In the genomic region with DNA sequence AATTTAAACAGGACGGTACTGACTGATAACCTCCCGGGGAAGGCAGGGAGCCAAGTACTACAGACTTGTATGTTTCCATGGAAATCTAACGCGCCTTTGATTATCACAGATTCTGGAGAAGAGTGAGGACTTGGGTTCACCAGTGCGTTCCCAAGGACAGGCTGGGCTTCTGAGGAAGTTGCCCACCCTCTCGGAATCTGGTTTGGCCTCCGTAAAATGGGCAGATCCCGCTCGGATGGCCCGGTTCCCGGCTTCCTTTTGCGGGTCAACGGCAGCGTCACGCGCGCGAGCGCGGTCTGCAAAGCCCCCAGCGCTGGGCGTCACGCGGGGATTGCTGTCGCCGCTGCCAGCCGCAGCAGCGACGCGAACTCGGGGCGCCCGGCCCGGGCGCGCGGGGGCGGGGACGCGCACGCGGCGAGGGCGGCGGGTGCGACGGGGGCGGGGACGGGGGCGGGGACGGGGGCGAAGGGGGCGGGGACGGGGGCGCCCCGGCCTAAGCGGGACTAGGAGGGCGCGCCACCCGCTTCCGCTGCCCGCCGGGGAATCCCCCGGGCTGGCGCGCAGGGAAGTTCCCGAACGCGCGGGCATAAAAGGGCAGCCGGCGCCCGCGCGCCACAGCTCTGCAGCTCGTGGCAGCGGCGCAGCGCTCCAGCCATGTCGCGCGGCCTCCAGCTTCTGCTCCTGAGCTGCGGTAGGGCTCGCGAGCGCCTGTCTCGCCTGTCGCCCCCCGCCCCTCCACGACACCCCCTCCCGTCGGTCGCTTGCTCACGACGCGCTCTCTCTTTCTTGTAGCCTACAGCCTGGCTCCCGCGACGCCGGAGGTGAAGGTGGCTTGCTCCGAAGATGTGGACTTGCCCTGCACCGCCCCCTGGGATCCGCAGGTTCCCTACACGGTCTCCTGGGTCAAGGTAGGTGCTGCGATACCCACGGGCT, we compare ENCODE assay signal across 8 cellular contexts. TPM values are rescaled to one million over a fixed set of nuclear protein-coding genes. Genes with fewer than 3 reads are reported as not detected.
DNase-seq lines count a peak whose midpoint lies in the region; ATAC-seq and TF ChIP-seq lines count a peak whose summit lies in the region.

Gene CD83 (plus strand): TSS at position 615 of the 933 bp plus-strand sequence. CDS start 40 bp downstream, at position 655.

- no peaks in the 10 kb centered on the region for H3K79me2 ChIP-seq in fibroblast of lung (ENCODE audit: control insufficient read depth, insufficient read depth, low read length)

- peak within 1 kb of the TSS; percentile 59 for H3K9ac ChIP-seq in fibroblast of lung (ENCODE audit: insufficient read depth, low read length)

- no peaks in the 10 kb centered on the region for H3K9me3 ChIP-seq in fibroblast of lung (ENCODE audit: control insufficient read depth, insufficient read depth, low read depth, low read length)

- peak within 1 kb of the TSS; percentile 84 for H2AFZ ChIP-seq in fibroblast of lung (ENCODE audit: low read length)

- no peaks in the 10 kb centered on the region for H3K4me1 ChIP-seq in fibroblast of lung (ENCODE audit: control insufficient read depth, extremely low read depth, insufficient read depth, low read length)

- H3K4me2 ChIP-seq in fibroblast of lung (ENCODE audit: extremely low read depth, insufficient read depth, low read length): peak within 1 kb of the TSS; percentile 90

- H3K27me3 Mint-ChIP-seq in CD14-positive monocyte (ENCODE audit: low read depth in 3 of 3): peaks cover 1 to 13% (median 10%) of the 10 kb centered on the region in 3 donors
- no peaks in the 10 kb centered on the region for H3K27me3 Mint-ChIP-seq in activated T-cell treated with anti-CD3 and anti-CD28 coated beads, Interleukin-2, amount 50 U/mL, for 4 hours (ENCODE audit: low read depth)
- H3K27me3 Mint-ChIP-seq in natural killer cell treated with Interleukin-12 subunit alpha and Interleukin-12 subunit beta and Interleukin-15 and Interleukin-18, amount 100 ng/mL, for 72 hours: peaks cover 0 to under 1% of the 10 kb centered on the region in 2 donors
- no peaks in the 10 kb centered on the region for H3K27me3 Mint-ChIP-seq in stimulated activated naive CD8-positive, alpha-beta T cell treated with anti-CD3 and anti-CD28 coated beads, Interleukin-15, Interleukin-2, amounts not matched to agents 100 ng/mL and 50 ng/mL, for 24 hours

- intact Hi-C loops in CD14-positive monocyte (cut with micrococcal nuclease): no loop called here

- no peaks in the 10 kb centered on the region for H4K20me1 ChIP-seq in fibroblast of lung (ENCODE audit: control insufficient read depth, extremely low read depth, insufficient read depth, low read length)

- TF ChIP-seq POLR2A in GM19193 (IDR thresholded peaks at IDR 0.05; ENCODE audit: extremely low read depth, insufficient read depth, insufficient read length): peak; percentile 98

- no peaks in the 10 kb centered on the region for H3K36me3 ChIP-seq in fibroblast of lung (ENCODE audit: control insufficient read depth, insufficient read depth, low read length)

- H3K27me3 ChIP-seq in fibroblast of lung (ENCODE audit: control insufficient read depth, insufficient read depth, low read length): no peaks in the 10 kb centered on the region

- ATAC-seq in HG03457 (IDR thresholded peaks at IDR 0.05; ENCODE audit: unreplicated experiment): peak; percentile 44
- peak; percentile 89 to 95 for ATAC-seq in activated T-cell treated with anti-CD3 and anti-CD28 coated beads, Interleukin-2, amount 50 U/mL, for 4 hours
- ATAC-seq in natural killer cell treated with Interleukin-12 subunit alpha and Interleukin-12 subunit beta and Interleukin-15 and Interleukin-18, amount 100 ng/mL, for 72 hours: peak; percentile 94 to 95

- peak within 1 kb of the TSS; percentile 97 to 99 for H3K4me3 Mint-ChIP-seq in CD14-positive monocyte
- H3K4me3 Mint-ChIP-seq in activated T-cell treated with anti-CD3 and anti-CD28 coated beads, Interleukin-2, amount 50 U/mL, for 4 hours: peak within 1 kb of the TSS; percentile 91
- peak within 1 kb of the TSS; percentile 98 for H3K4me3 Mint-ChIP-seq in natural killer cell treated with Interleukin-12 subunit alpha and Interleukin-12 subunit beta and Interleukin-15 and Interleukin-18, amount 100 ng/mL, for 72 hours
- peak within 1 kb of the TSS; percentile 94 for H3K4me3 Mint-ChIP-seq in stimulated activated naive CD8-positive, alpha-beta T cell treated with anti-CD3 and anti-CD28 coated beads, Interleukin-15, Interleukin-2, amounts not matched to agents 100 ng/mL and 50 ng/mL, for 24 hours

- no peak for TF ChIP-seq CTCF in CD14-positive monocyte (IDR thresholded peaks at IDR 0.05)
- TF ChIP-seq CTCF in fibroblast of lung (conservative IDR thresholded peaks at IDR 0.05 in 1 of 2, IDR thresholded peaks at IDR 0.05 in 1 of 2; ENCODE audit: low read depth in 1 of 2, low read length in 2 of 2): no peak

- no peak within 1 kb of the TSS for H3K27ac ChIP-seq in fibroblast of lung (ENCODE audit: insufficient read depth, low read length)

- H3K4me1 Mint-ChIP-seq in CD14-positive monocyte: peaks cover 39% of the 10 kb centered on the region
- peaks cover 43% of the 10 kb centered on the region for H3K4me1 Mint-ChIP-seq in activated T-cell treated with anti-CD3 and anti-CD28 coated beads, Interleukin-2, amount 50 U/mL, for 4 hours (ENCODE audit: low read depth)
- peaks cover 32 to 41% of the 10 kb centered on the region in 2 donors for H3K4me1 Mint-ChIP-seq in natural killer cell treated with Interleukin-12 subunit alpha and Interleukin-12 subunit beta and Interleukin-15 and Interleukin-18, amount 100 ng/mL, for 72 hours (ENCODE audit: low read depth in 2 of 2)
- H3K4me1 Mint-ChIP-seq in stimulated activated naive CD8-positive, alpha-beta T cell treated with anti-CD3 and anti-CD28 coated beads, Interleukin-15, Interleukin-2, amounts not matched to agents 100 ng/mL and 50 ng/mL, for 24 hours (ENCODE audit: low read depth): peaks cover 49% of the 10 kb centered on the region

- peak within 1 kb of the TSS; percentile 93 to 96 (median 95) for H3K27ac Mint-ChIP-seq in CD14-positive monocyte
- peak within 1 kb of the TSS; percentile 91 to 94 for H3K27ac Mint-ChIP-seq in natural killer cell treated with Interleukin-12 subunit alpha and Interleukin-12 subunit beta and Interleukin-15 and Interleukin-18, amount 100 ng/mL, for 72 hours
- peak within 1 kb of the TSS; percentile 92 for H3K27ac Mint-ChIP-seq in stimulated activated naive CD8-positive, alpha-beta T cell treated with anti-CD3 and anti-CD28 coated beads, Interleukin-15, Interleukin-2, amounts not matched to agents 100 ng/mL and 50 ng/mL, for 24 hours

- DNase-seq in CD14-positive monocyte (ENCODE audit: low spot score): peak; percentile 81
- DNase-seq in OCI-M1 (lab: John Stamatoyannopoulos, UW): peak; percentile 64
- peak; percentile 83 for DNase-seq in activated T-cell treated with anti-CD3 and anti-CD28 coated beads, Interleukin-2, amount 50 U/mL, for 4 hours
- DNase-seq in fibroblast of lung (ENCODE audit: low read depth in 2 of 2): peak; percentile 32 to 51
- DNase-seq in natural killer cell treated with Interleukin-12 subunit alpha and Interleukin-12 subunit beta and Interleukin-15 and Interleukin-18, amount 100 ng/mL, for 72 hours (ENCODE audit: low spot score): peak; percentile 94

- H3K36me3 Mint-ChIP-seq in CD14-positive monocyte: peaks cover 20 to 39% of the 10 kb centered on the region in 2 donors
- peaks cover 19% of the 10 kb centered on the region for H3K36me3 Mint-ChIP-seq in activated T-cell treated with anti-CD3 and anti-CD28 coated beads, Interleukin-2, amount 50 U/mL, for 4 hours (ENCODE audit: insufficient read depth)
- peaks cover 22% of the 10 kb centered on the region for H3K36me3 Mint-ChIP-seq in natural killer cell treated with Interleukin-12 subunit alpha and Interleukin-12 subunit beta and Interleukin-15 and Interleukin-18, amount 100 ng/mL, for 72 hours
- peaks cover 42% of the 10 kb centered on the region for H3K36me3 Mint-ChIP-seq in stimulated activated naive CD8-positive, alpha-beta T cell treated with anti-CD3 and anti-CD28 coated beads, Interleukin-15, Interleukin-2, amounts not matched to agents 100 ng/mL and 50 ng/mL, for 24 hours (ENCODE audit: low read depth)

- H3K9me3 Mint-ChIP-seq in CD14-positive monocyte: peaks cover 0 to 5% (median 3%) of the 10 kb centered on the region in 7 donors
- H3K9me3 Mint-ChIP-seq in activated T-cell treated with anti-CD3 and anti-CD28 coated beads, Interleukin-2, amount 50 U/mL, for 4 hours: no peaks in the 10 kb centered on the region
- H3K9me3 Mint-ChIP-seq in natural killer cell treated with Interleukin-12 subunit alpha and Interleukin-12 subunit beta and Interleukin-15 and Interleukin-18, amount 100 ng/mL, for 72 hours: no peaks in the 10 kb centered on the region
- no peaks in the 10 kb centered on the region for H3K9me3 Mint-ChIP-seq in stimulated activated naive CD8-positive, alpha-beta T cell treated with anti-CD3 and anti-CD28 coated beads, Interleukin-15, Interleukin-2, amounts not matched to agents 100 ng/mL and 50 ng/mL, for 24 hours

- peak within 1 kb of the TSS; percentile 60 to 82 (median 66) for H3K4me3 ChIP-seq in fibroblast of lung (replicated peaks in 1 of 4; ENCODE audit: control extremely low read depth in 1 of 4, insufficient read depth in 1 of 4, low read depth in 3 of 4, low read length in 4 of 4)

RNA-seq across cellular contexts. Expression of gene CD83, which starts in this region (rescaled TPM):
- polyA plus RNA-seq in CD14-positive monocyte (10 to 100 TPM; 74.5 to 84.7 TPM), fibroblast of lung (2.1 and 5.9 TPM in 2 replicates)
- 10 to 100 TPM; 27.4 to 49.8 (median 27.5) TPM for total RNA-seq in activated T-cell treated with anti-CD3 and anti-CD28 coated beads, Interleukin-2, amount 50 U/mL, for 4 hours
- total RNA-seq in fibroblast of lung: 1.3 and 5.0 TPM in 2 replicates
- 1.6 and 6.0 TPM in 2 replicates for polyA plus RNA-seq in fibroblast of lung (2012)
- 0.52 and 0.59 TPM in 2 replicates for polyA minus RNA-seq in fibroblast of lung (ENCODE audit: low replicate concordance)
- 100 to 1,000 TPM in 1 of 2 donors, 10 to 100 TPM in 1; 31.4 to 124 TPM for total RNA-seq in natural killer cell treated with Interleukin-12 subunit alpha and Interleukin-12 subunit beta and Interleukin-15 and Interleukin-18, amount 100 ng/mL, for 72 hours

Comparison
In these comparisons a context has a peak if more than half of its experiments do, and no peak if none do; other contexts are left out.
1. RNA of gene CD83 (polyA plus RNA-seq): 74.5 to 84.7 TPM in CD14-positive monocyte; 1.6 to 6.0 TPM in fibroblast of lung; every median in the first group is over 10 times any median in the second.
2. DNase-seq: peak in every context shown above with its lines; median percentile 94 in natural killer cell treated with Interleukin-12 subunit alpha and Interleukin-12 subunit beta and Interleukin-15 and Interleukin-18, amount 100 ng/mL, for 72 hours; 83 in activated T-cell treated with anti-CD3 and anti-CD28 coated beads, Interleukin-2, amount 50 U/mL, for 4 hours; 81 in CD14-positive monocyte; 64 in OCI-M1; 42 in fibroblast of lung.
3. ATAC-seq: peak in every context shown above with its lines; median percentile 94 in natural killer cell treated with Interleukin-12 subunit alpha and Interleukin-12 subunit beta and Interleukin-15 and Interleukin-18, amount 100 ng/mL, for 72 hours; 92 in activated T-cell treated with anti-CD3 and anti-CD28 coated beads, Interleukin-2, amount 50 U/mL, for 4 hours; 44 in HG03457.
4. Peak in every context shown above with its lines, with median percentiles within 50 percentile points of each other: H3K27ac Mint-ChIP-seq and H3K4me3 Mint-ChIP-seq.